In genomic region chr6:111615916-111616612, GRCh38 we compare ENCODE assay signal across 1 cellular context.
TF ChIP-seq lines count a peak whose summit lies in the region.

No MANE protein-coding gene starts in this region.

TF ChIP-seq in GM23338, 12 proteins besides CTCF, POLR2A, EP300 and RAD21:
- no peak for TF ChIP-seq ZNF114 (CRISPR knock-in tag; IDR thresholded peaks at IDR 0.05)
- no peak for TF ChIP-seq ZNF331 (CRISPR knock-in tag; IDR thresholded peaks at IDR 0.05; ENCODE audit: low read depth)
- no peak for TF ChIP-seq CREB1 (CRISPR knock-in tag; IDR thresholded peaks at IDR 0.05; ENCODE audit: low read depth)
- no peak for TF ChIP-seq POLR2AphosphoS5 (IDR thresholded peaks at IDR 0.05; ENCODE audit: low read depth)
- no peak for TF ChIP-seq ZNF462 (CRISPR knock-in tag; IDR thresholded peaks at IDR 0.05)
- no peak for TF ChIP-seq NANOG (IDR thresholded peaks at IDR 0.05; ENCODE audit: borderline replicate concordance)
